1 cellular context compared by ENCODE assay signal in genomic region chr11:75399344-75400109, GRCh38.
TF ChIP-seq lines count a peak whose summit lies in the region.

RPS3 (plus strand) TSS chr11:75399518; CDS start chr11:75399548, 30 bp downstream.

TF ChIP-seq in GM12878, 131 proteins besides CTCF, POLR2A, EP300 and RAD21 (continued from another document and continues in another):
- peak; percentile 81 for TF ChIP-seq E2F8 (IDR thresholded peaks at IDR 0.05; ENCODE audit: low read depth, partially characterized antibody)
- TF ChIP-seq E4F1 (IDR thresholded peaks at IDR 0.05; ENCODE audit: borderline replicate concordance, partially characterized antibody), result peak; percentile 81
- no peak for TF ChIP-seq RELA (IDR thresholded peaks at IDR 0.05; ENCODE audit: borderline replicate concordance, partially characterized antibody)
- peak; percentile 98 for TF ChIP-seq RBBP5 (conservative IDR thresholded peaks at IDR 0.05)
- no peak for TF ChIP-seq PAX8 (IDR thresholded peaks at IDR 0.05)
- peak; percentile 98 for TF ChIP-seq POLR2AphosphoS2 (IDR thresholded peaks at IDR 0.05; ENCODE audit: low read depth, low read length)
- TF ChIP-seq MXI1 (IDR thresholded peaks at IDR 0.05; ENCODE audit: low read depth, low read length), result peak; percentile 91
- TF ChIP-seq LARP7 (IDR thresholded peaks at IDR 0.05), result peak; percentile 100
- peak; percentile 52; the same call in 1 of the 2 replicates for TF ChIP-seq ATF3 (IDR thresholded peaks at IDR 0.05; ENCODE audit: borderline replicate concordance, extremely low read depth, low read depth, low read length)
- no peak for TF ChIP-seq MEF2A (IDR thresholded peaks at IDR 0.05; ENCODE audit: insufficient read depth, low read depth, low read length)
- TF ChIP-seq ZBTB33 (IDR thresholded peaks at IDR 0.05), result no peak
- peak; percentile 67; the same call in 1 of the 2 replicates for TF ChIP-seq TCF12 (IDR thresholded peaks at IDR 0.05; ENCODE audit: low read depth, low read length)
- no peak for TF ChIP-seq RFX5 (IDR thresholded peaks at IDR 0.05; ENCODE audit: low read depth, low read length)
- peak; percentile 92 for TF ChIP-seq IKZF1 (conservative IDR thresholded peaks at IDR 0.05)
- peak; percentile 62; the same call in 1 of the 2 replicates for TF ChIP-seq REST (IDR thresholded peaks at IDR 0.05; ENCODE audit: low read depth, low read length)
- TF ChIP-seq SMC3 (IDR thresholded peaks at IDR 0.05; ENCODE audit: borderline replicate concordance, low read length), result no peak
- TF ChIP-seq SMAD1 (IDR thresholded peaks at IDR 0.05; ENCODE audit: low read depth, partially characterized antibody), result peak; percentile 71
- TF ChIP-seq CHD2 (IDR thresholded peaks at IDR 0.05; ENCODE audit: borderline replicate concordance, low read depth, low read length), result peak; percentile 65; the same call in 1 of the 2 replicates
- TF ChIP-seq MYB (IDR thresholded peaks at IDR 0.05; ENCODE audit: borderline replicate concordance, low read depth, low read length), result no peak
- TF ChIP-seq FOS (IDR thresholded peaks at IDR 0.05; ENCODE audit: borderline replicate concordance, extremely low read depth, insufficient read length), result no peak
- no peak for TF ChIP-seq ATF7 (IDR thresholded peaks at IDR 0.05; ENCODE audit: low read depth)
- 0 out of 2 replicates have a peak, but pooled peaks have one; percentile 22 for TF ChIP-seq NR2F1 (conservative IDR thresholded peaks at IDR 0.05)
- no peak for TF ChIP-seq IRF5 (IDR thresholded peaks at IDR 0.05; ENCODE audit: borderline replicate concordance)
- TF ChIP-seq BHLHE40 (IDR thresholded peaks at IDR 0.05; ENCODE audit: borderline replicate concordance in 1 of 2, low read depth in 2 of 2, low read length in 1 of 2), result peak; percentile 73 to 81; a peak in 3 of 4 replicates
- TF ChIP-seq SUPT20H (IDR thresholded peaks at IDR 0.05; ENCODE audit: borderline replicate concordance, control insufficient read depth, low read depth, low read length), result no peak
- TF ChIP-seq RELB (IDR thresholded peaks at IDR 0.05; ENCODE audit: low read depth), result peak; percentile 87
- no peak for TF ChIP-seq ZNF592 (IDR thresholded peaks at IDR 0.05)
- TF ChIP-seq MLLT1 (IDR thresholded peaks at IDR 0.05), result peak; percentile 92
- TF ChIP-seq HDGF (IDR thresholded peaks at IDR 0.05), result no peak
- TF ChIP-seq TAF1 (IDR thresholded peaks at IDR 0.05; ENCODE audit: borderline replicate concordance, low read depth, low read length), result peak; percentile 100
- TF ChIP-seq NBN (IDR thresholded peaks at IDR 0.05), result peak; percentile 89
- TF ChIP-seq KAT2A (conservative IDR thresholded peaks at IDR 0.05; ENCODE audit: control insufficient read depth, low read depth, low read length), result peak; percentile 73; the same call in 1 of the 2 replicates
- TF ChIP-seq STAT1 (conservative IDR thresholded peaks at IDR 0.05), result peak; percentile 97
- peak; percentile 91 for TF ChIP-seq GABPA (IDR thresholded peaks at IDR 0.05; ENCODE audit: low read depth)
- peak; percentile 83 for TF ChIP-seq ZSCAN29 (IDR thresholded peaks at IDR 0.05)
- peak; percentile 64 for TF ChIP-seq RUNX3 (IDR thresholded peaks at IDR 0.05; ENCODE audit: low read length)
- peak; percentile 8; the same call in 1 of the 2 replicates for TF ChIP-seq PAX5 (IDR thresholded peaks at IDR 0.05; ENCODE audit: borderline replicate concordance, low read depth, low read length)
